8 cellular contexts compared by ENCODE assay signal in genomic region chrX:11341274-11342256, GRCh38. TPM values are rescaled to one million over a fixed set of nuclear protein-coding genes. Genes with fewer than 3 reads are reported as not detected.
DNase-seq lines count a peak whose midpoint lies in the region; ATAC-seq and TF ChIP-seq lines count a peak whose summit lies in the region.

No MANE protein-coding gene starts in this region.

- peaks cover 77% of the 10 kb centered on the region for H3K27me3 ChIP-seq in BLaER1

- H3K4me1 Mint-ChIP-seq in activated B cell treated with CpG ODN at 0.5 μM for 24 hours (peaks cover 42% of the 10 kb centered on the region), WTC11 (peaks cover 9% of the 10 kb centered on the region; the same call in 1 of the 2 replicates)

- H3K27ac Mint-ChIP-seq in activated B cell treated with CpG ODN at 0.5 μM for 24 hours (peak overlapping the region; percentile 91), WTC11 (no peak overlapping the region)

- WGBS in urinary bladder, result 18% methylated on average over 11 of the region's 11 CpGs

- H3K36me3 ChIP-seq in BLaER1 (no peaks in the 10 kb centered on the region), urinary bladder (ENCODE audit: insufficient read depth) (no peaks in the 10 kb centered on the region)

- intact Hi-C loops in activated B cell treated with CpG ODN at 0.5 μM for 24 hours (cut with micrococcal nuclease), result loop anchor here (1.0 to 2.0 kb wide), 7 partner anchors 10 to 1230 kb away; partner anchors contain the start of genes HCCS and MSL3

- peak overlapping the region; percentile 52 for H3K4me3 Mint-ChIP-seq in activated B cell treated with CpG ODN at 0.5 μM for 24 hours
- no peak overlapping the region for H3K4me3 Mint-ChIP-seq in WTC11

- peak overlapping the region; percentile 19; the same call in 1 of the 2 replicates for H3K27ac ChIP-seq in BLaER1
- H3K27ac ChIP-seq in urinary bladder (ENCODE audit: low read depth), result peak overlapping the region; percentile 50

- peak; percentile 79 for ATAC-seq in GM19438 (IDR thresholded peaks at IDR 0.05; ENCODE audit: low read depth, unreplicated experiment)
- ATAC-seq in HG03460 (IDR thresholded peaks at IDR 0.05; ENCODE audit: unreplicated experiment), result peak; percentile 83
- ATAC-seq in activated B cell treated with CpG ODN at 0.5 μM for 24 hours (ENCODE audit: low read depth), result peak; percentile 75
- ATAC-seq in WTC11, result no peak

- no peaks in the 10 kb centered on the region for H3K27me3 Mint-ChIP-seq in activated B cell treated with CpG ODN at 0.5 μM for 24 hours
- peaks cover 3% of the 10 kb centered on the region; the same call in 1 of the 2 replicates for H3K27me3 Mint-ChIP-seq in WTC11 (ENCODE audit: low read depth)

- TF ChIP-seq CTCF in activated B cell treated with CpG ODN at 0.5 μM for 24 hours (IDR thresholded peaks at IDR 0.05) (no peak), WTC11 (IDR thresholded peaks at IDR 0.05) (no peak)

- H4K20me1 ChIP-seq in BLaER1, result no peaks in the 10 kb centered on the region

- no peak overlapping the region for H3K9ac ChIP-seq in BLaER1

- DNase-seq in activated B cell treated with CpG ODN at 0.5 μM for 24 hours (peak; percentile 16), kidney glomerular epithelial cell (lab: John Stamatoyannopoulos, UW) (peak; percentile 73), WTC11 (ENCODE audit: low spot score) (no peak)
- no peak for DNase-seq in activated naive CD4-positive, alpha-beta T cell (lab: John Stamatoyannopoulos, UW)

- CTCF ChIA-PET in activated B cell treated with CpG ODN at 0.5 μM for 24 hours (lab: Charles Lee) (no interaction called here), WTC11 (lab: Charles Lee) (interaction anchor here (1.7 kb wide), 1 partner anchor 40 kb away, joined by 4 read pairs; no protein-coding TSS in a partner anchor)

- H3K4me3 ChIP-seq in BLaER1 (no peak overlapping the region), urinary bladder (ENCODE audit: low read depth, low read length) (no peak overlapping the region)

- no peaks in the 10 kb centered on the region for H3K9me3 ChIP-seq in BLaER1

- H3K4me1 ChIP-seq in BLaER1 (peaks cover 13% of the 10 kb centered on the region; the same call in 1 of the 2 replicates), urinary bladder (ENCODE audit: insufficient read depth) (no peaks in the 10 kb centered on the region)

- H3K9me3 Mint-ChIP-seq in activated B cell treated with CpG ODN at 0.5 μM for 24 hours (no peaks in the 10 kb centered on the region), WTC11 (no peaks in the 10 kb centered on the region)

- POLR2A ChIA-PET in activated B cell treated with CpG ODN at 0.5 μM for 24 hours (lab: Charles Lee) (interaction anchor here (0.6 to 0.7 kb wide), 2 partner anchors 21 to 428 kb away, joined by 6 read pairs; no protein-coding TSS in a partner anchor), WTC11 (lab: Charles Lee) (no interaction called here)

- H3K36me3 Mint-ChIP-seq in activated B cell treated with CpG ODN at 0.5 μM for 24 hours (ENCODE audit: low read depth) (no peaks in the 10 kb centered on the region), WTC11 (no peaks in the 10 kb centered on the region)

- H3K4me2 ChIP-seq in BLaER1, result 0 out of 2 replicates have a peak overlapping the region, but pooled peaks have one; percentile 14

TF ChIP-seq in WTC11, 78 proteins besides CTCF, POLR2A, EP300 and RAD21:
- TF ChIP-seq SMAD4 (CRISPR knock-in tag; IDR thresholded peaks at IDR 0.05) (no peak), E2F5 (CRISPR knock-in tag; IDR thresholded peaks at IDR 0.05) (no peak), ZNF219 (CRISPR knock-in tag; IDR thresholded peaks at IDR 0.05; ENCODE audit: borderline replicate concordance) (no peak)
TF ChIP-seq in WTC11: peak in this region for 0.

RNA-seq across cellular contexts. Expression of gene AMELX, which starts 48.4 kb away (rescaled TPM):
- total RNA-seq in activated B cell treated with CpG ODN at 0.5 μM for 24 hours (not detected in 2 replicates), urinary bladder (not detected), WTC11 (2021) (not detected in 3 replicates)
- polyA plus RNA-seq in urinary bladder, result not detected

Comparison
In these comparisons a context has a peak if more than half of its experiments do, and no peak if none do; other contexts are left out.
1. DNase-seq: peak in activated B cell treated with CpG ODN at 0.5 μM for 24 hours (single experiment) and kidney glomerular epithelial cell (single experiment); none in activated naive CD4-positive, alpha-beta T cell (0 of 4) and WTC11 (single experiment).